24 cellular contexts compared by ENCODE assay signal in the genomic region with DNA sequence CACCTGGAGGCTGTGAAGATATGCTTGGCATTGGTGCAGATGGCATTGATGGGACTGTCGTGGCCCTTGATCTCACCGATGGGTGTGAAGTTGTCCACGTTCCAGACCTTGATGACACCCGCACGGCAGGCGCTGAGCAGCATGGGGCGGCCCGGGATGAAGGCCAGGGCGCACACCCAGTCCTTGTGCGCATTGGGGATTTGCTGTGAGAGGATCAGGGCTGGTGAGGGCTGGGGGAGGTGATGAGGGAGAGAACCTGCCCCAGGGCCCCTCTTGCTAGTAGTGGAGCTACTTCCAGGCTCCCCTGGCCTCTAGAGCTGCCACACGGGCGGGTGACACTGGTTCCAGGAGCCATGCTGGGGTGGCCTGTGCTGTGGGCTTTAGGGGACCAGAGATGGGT.
"Had no signal": no experiment of that assay in that cellular context is flagged by ENCODE, and none has a peak within 500 bp of the region (broad histone marks: within the 10 kb centered on the region; RNA-seq: fewer than 3 reads in every experiment).

No MANE protein-coding gene starts in this region.

- ATAC-seq: activated CD4-positive, alpha-beta T cell treated with anti-CD3 and anti-CD28 coated beads for 36 hours; activated CD8-positive, alpha-beta T cell treated with anti-CD3 and anti-CD28 coated beads, Interleukin-2, amount 10 ng/mL, durations not matched to agents 7 days and 5 days had no signal

- H3K9ac ChIP-seq: KMS-11 had no signal

- H3K4me2 ChIP-seq: KMS-11 had no signal

- H3K4me3 Mint-ChIP-seq: activated CD4-positive, alpha-beta T cell treated with anti-CD3 and anti-CD28 coated beads for 36 hours; activated CD8-positive, alpha-beta T cell treated with anti-CD3 and anti-CD28 coated beads, Interleukin-2, amount 10 ng/mL, durations not matched to agents 7 days and 5 days; activated naive CD8-positive, alpha-beta T cell; activated T-helper 1 cell treated with anti-CD3 and anti-CD28 coated beads, Interleukin-12 subunit alpha, Interleukin-12 subunit beta, Interleukin-2, Interleukin-4 antibody, amounts not matched to agents 30 ng/mL and 10 ng/mL and 1 ng/mL, durations not matched to agents 14 hours and 24 hours and 36 hours; brain had no signal

- H3K4me1 Mint-ChIP-seq: activated CD4-positive, alpha-beta T cell treated with anti-CD3 and anti-CD28 coated beads for 36 hours; brain had no signal

- H3K27ac Mint-ChIP-seq: activated CD4-positive, alpha-beta T cell treated with anti-CD3 and anti-CD28 coated beads for 36 hours; activated naive CD8-positive, alpha-beta T cell; activated T-helper 1 cell treated with anti-CD3 and anti-CD28 coated beads, Interleukin-12 subunit alpha, Interleukin-12 subunit beta, Interleukin-2, Interleukin-4 antibody, amounts not matched to agents 30 ng/mL and 10 ng/mL and 1 ng/mL, durations not matched to agents 14 hours and 24 hours and 36 hours had no signal

- DNase-seq: activated CD4-positive, alpha-beta T cell treated with anti-CD3 and anti-CD28 coated beads for 36 hours; activated CD4-positive, CD25-positive, alpha-beta regulatory T cell; activated CD8-positive, alpha-beta memory T cell treated with anti-CD3 and anti-CD28 coated beads, Interleukin-2, amount 50 U/mL, for 48 hours; activated CD8-positive, alpha-beta T cell treated with anti-CD3 and anti-CD28 coated beads, Interleukin-2, amount 10 ng/mL, durations not matched to agents 7 days and 5 days; activated effector memory CD4-positive, alpha-beta T cell treated with Interleukin-2 at 50 U/mL for 16 hours; activated naive CD4-positive, alpha-beta T cell; activated T-cell treated with anti-CD3 and anti-CD28 coated beads, Interleukin-2, amount 50 U/mL, for 1 hour; amygdala; NCI-H1092; NCI-H1417; NCI-H1930; NCI-H2171; NCI-H2227 treated with DMSO at 0.1 percent for 48 hours; NCI-H446 treated with DMSO at 0.1 percent for 48 hours; NCI-H526; NCI-H82; OCI-M1; SHP77 treated with DMSO at 0.1 percent for 48 hours; T-helper 2 cell had no signal

- H3K27ac ChIP-seq: KMS-11, VCaP had no signal

- H3K9me3 Mint-ChIP-seq: activated T-helper 1 cell treated with anti-CD3 and anti-CD28 coated beads, Interleukin-12 subunit alpha, Interleukin-12 subunit beta, Interleukin-2, Interleukin-4 antibody, amounts not matched to agents 30 ng/mL and 10 ng/mL and 1 ng/mL, durations not matched to agents 14 hours and 24 hours and 36 hours; brain had no signal
